ENCODE assay signal across 22 cellular contexts in the genomic region with DNA sequence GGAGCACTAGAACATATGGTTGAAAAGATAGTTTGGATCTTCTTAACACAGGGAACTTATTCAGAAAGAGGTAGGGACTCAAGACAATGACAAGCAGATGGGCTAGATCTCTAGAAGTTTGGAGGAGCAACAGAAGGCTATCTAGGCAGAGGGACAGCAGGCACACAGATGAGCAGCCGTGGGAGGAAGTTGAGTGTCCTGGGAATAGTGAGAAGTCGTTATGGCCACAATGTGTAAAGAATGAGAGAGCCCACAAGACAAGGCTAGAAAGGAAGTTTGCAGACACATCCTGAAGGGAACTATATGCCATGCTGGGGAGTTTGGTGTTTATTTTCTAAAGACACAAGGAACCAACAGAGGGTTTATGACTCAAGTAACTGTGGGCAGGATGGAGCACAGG.
"Had no signal": no experiment of that assay in that cellular context is flagged by ENCODE, and none has a peak within 500 bp of the region (broad histone marks: within the 10 kb centered on the region; RNA-seq: fewer than 3 reads in every experiment).

No MANE protein-coding gene starts in this region.

- H3K9me3 ChIP-seq: esophagus muscularis mucosa, gastrocnemius medialis, left ventricle myocardium inferior, sigmoid colon, thoracic aorta, upper lobe of left lung had no signal

- H3K4me3 ChIP-seq: coronary artery, esophagus muscularis mucosa, gastrocnemius medialis, left ventricle myocardium inferior, neural progenitor cell, sigmoid colon, smooth muscle cell, thoracic aorta, upper lobe of left lung had no signal

- H3K27ac ChIP-seq: coronary artery, esophagus muscularis mucosa, gastrocnemius medialis, left ventricle myocardium inferior, neural progenitor cell, sigmoid colon, thoracic aorta, upper lobe of left lung had no signal

- H3K27ac Mint-ChIP-seq: activated CD4-positive, alpha-beta memory T cell treated with anti-CD3 and anti-CD28 coated beads, Interleukin-2, amount 10 ng/mL, durations not matched to agents 7 days and 5 days; activated CD4-positive, alpha-beta T cell treated with anti-CD3 and anti-CD28 coated beads, Interleukin-2, amount 10 ng/mL, durations not matched to agents 24 days and 14 days; activated naive CD8-positive, alpha-beta T cell treated with anti-CD3 and anti-CD28 coated beads, Interleukin-2, amount 50 U/mL, for 24 hours; naive thymus-derived CD8-positive, alpha-beta T cell; neural progenitor cell had no signal

- H3K9ac ChIP-seq: neural progenitor cell had no signal

- H3K9me3 Mint-ChIP-seq: activated naive CD8-positive, alpha-beta T cell treated with anti-CD3 and anti-CD28 coated beads, Interleukin-2, amount 50 U/mL, for 24 hours; neural progenitor cell had no signal

- H3K4me3 Mint-ChIP-seq: activated CD4-positive, alpha-beta memory T cell treated with anti-CD3 and anti-CD28 coated beads, Interleukin-2, amount 10 ng/mL, durations not matched to agents 7 days and 5 days; activated CD4-positive, alpha-beta T cell treated with anti-CD3 and anti-CD28 coated beads, Interleukin-2, amount 10 ng/mL, durations not matched to agents 24 days and 14 days; activated naive CD8-positive, alpha-beta T cell treated with anti-CD3 and anti-CD28 coated beads, Interleukin-2, amount 50 U/mL, for 24 hours; naive thymus-derived CD8-positive, alpha-beta T cell; neural progenitor cell had no signal

- H2AFZ ChIP-seq: neural progenitor cell had no signal

- H3K36me3 ChIP-seq: esophagus muscularis mucosa, gastrocnemius medialis, neural progenitor cell, sigmoid colon, thoracic aorta, upper lobe of left lung had no signal

- DNase-seq: activated CD4-positive, alpha-beta memory T cell treated with anti-CD3 and anti-CD28 coated beads, Interleukin-2, amount 10 ng/mL, durations not matched to agents 7 days and 5 days; activated CD4-positive, alpha-beta T cell treated with anti-CD3 and anti-CD28 coated beads, Interleukin-2, amount 10 ng/mL, durations not matched to agents 24 days and 14 days; activated gamma-delta T cell; activated naive CD4-positive, alpha-beta T cell treated with anti-CD3 and anti-CD28 coated beads, Interleukin-2, amount 50 U/mL, for 16 hours; activated naive CD8-positive, alpha-beta T cell treated with anti-CD3 and anti-CD28 coated beads, Interleukin-2, amount 50 U/mL, for 24 hours; activated T-cell treated with anti-CD3 and anti-CD28 coated beads for 4 hours; cerebellar nuclear complex; gastrocnemius medialis; hippocampal formation; kidney glomerular epithelial cell; left ventricle myocardium inferior; naive thymus-derived CD8-positive, alpha-beta T cell; posterior cingulate gyrus; sigmoid colon; stimulated activated CD4-positive, alpha-beta T cell treated with anti-CD3 and anti-CD28 coated beads, Interleukin-4, amount 100 ng/mL, for 1 hour; stimulated activated naive CD4-positive, alpha-beta T cell treated with Interleukin-2 at 50 U/mL for 16 hours; upper lobe of left lung had no signal

- H3K4me2 ChIP-seq: neural progenitor cell, smooth muscle cell had no signal

- ATAC-seq: activated naive CD8-positive, alpha-beta T cell treated with anti-CD3 and anti-CD28 coated beads, Interleukin-2, amount 50 U/mL, for 24 hours; naive thymus-derived CD8-positive, alpha-beta T cell had no signal

- H3K27me3 Mint-ChIP-seq: activated CD4-positive, alpha-beta memory T cell treated with anti-CD3 and anti-CD28 coated beads, Interleukin-2, amount 10 ng/mL, durations not matched to agents 7 days and 5 days; activated CD4-positive, alpha-beta T cell treated with anti-CD3 and anti-CD28 coated beads, Interleukin-2, amount 10 ng/mL, durations not matched to agents 24 days and 14 days; activated naive CD8-positive, alpha-beta T cell treated with anti-CD3 and anti-CD28 coated beads, Interleukin-2, amount 50 U/mL, for 24 hours had no signal

- H3K27me3 ChIP-seq: esophagus muscularis mucosa, gastrocnemius medialis, neural progenitor cell, sigmoid colon, upper lobe of left lung had no signal

- H3K4me1 ChIP-seq: esophagus muscularis mucosa, gastrocnemius medialis, left ventricle myocardium inferior, sigmoid colon, upper lobe of left lung had no signal

- H3K36me3 Mint-ChIP-seq: naive thymus-derived CD8-positive, alpha-beta T cell had no signal
